Comparison of ENCODE assay signal across 9 cellular contexts in the genomic region with DNA sequence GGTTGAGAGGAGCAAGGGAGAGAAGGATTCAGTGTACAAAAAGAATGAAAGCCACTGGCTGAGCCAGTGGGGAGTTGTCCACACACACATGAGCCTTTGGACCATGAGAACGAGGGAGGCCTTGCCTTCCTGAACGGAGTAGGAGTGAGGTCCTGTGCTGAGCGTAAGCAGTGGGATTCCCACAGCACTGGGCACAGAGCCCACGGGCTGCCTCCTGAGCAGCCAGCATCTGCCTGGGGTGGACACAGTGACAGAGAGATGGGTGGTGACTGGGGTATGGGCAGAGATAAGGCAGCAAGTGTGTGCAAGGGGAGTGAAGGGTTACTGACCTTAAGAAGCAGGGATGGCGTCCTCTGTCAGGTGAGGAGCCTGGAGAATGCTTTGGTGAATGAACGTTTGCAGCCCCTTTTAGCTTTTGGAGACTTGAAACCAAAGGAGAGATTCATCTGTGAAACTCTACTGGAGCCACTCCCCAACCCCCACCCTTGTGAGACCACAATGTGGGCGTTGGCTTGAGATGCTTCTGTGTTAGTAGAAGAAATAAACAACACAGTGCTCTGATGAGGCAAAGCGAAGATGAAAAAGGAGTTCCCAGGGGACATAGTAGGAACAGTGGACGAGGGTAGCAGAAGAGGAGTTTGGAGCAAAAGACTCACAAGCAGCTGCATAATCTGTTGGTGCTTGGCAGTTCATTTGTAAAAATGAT.
A peak's percentile ranks its signal among the peaks of the same experiment; 100 is the strongest.
DNase-seq lines count a peak whose midpoint lies in the region; ATAC-seq and TF ChIP-seq lines count a peak whose summit lies in the region.
"Had no signal": no experiment of that assay in that cellular context is flagged by ENCODE, and none has a peak within 500 bp of the region (broad histone marks: within the 10 kb centered on the region; RNA-seq: fewer than 3 reads in every experiment).

No MANE protein-coding gene starts in this region.

- ATAC-seq in GM18907 (IDR thresholded peaks at IDR 0.05; ENCODE audit: unreplicated experiment) (no peak), HG03095 (IDR thresholded peaks at IDR 0.05; ENCODE audit: unreplicated experiment) (no peak)

- no peak for TF ChIP-seq CTCF in GM20000 (IDR thresholded peaks at IDR 0.05; ENCODE audit: extremely low read depth, missing control alignments)

- peak; percentile 57 for DNase-seq in GM20000 (ENCODE audit: low spot score)
- peak; percentile 24 for DNase-seq in NAMALWA (ENCODE audit: low spot score)
- peak; percentile 82 for DNase-seq in activated effector memory CD4-positive, alpha-beta T cell treated with anti-CD3 and anti-CD28 coated beads, Interleukin-2, amount 50 U/mL, for 16 hours
- peak; percentile 14 to 50 (median 30) for DNase-seq in stimulated activated naive CD4-positive, alpha-beta T cell (lab: John Stamatoyannopoulos, UW)
- no peak for DNase-seq in NCI-H526 (lab: John Stamatoyannopoulos, UW)
- DNase-seq in SW480 (ENCODE audit: low spot score), result no peak
- DNase-seq: NK-92 treated with Interleukin-12 subunit alpha and Interleukin-12 subunit beta, amount 100 ng/mL, for 24 hours had no signal

Comparison
In these comparisons a context has a peak if more than half of its experiments do, and no peak if none do; other contexts are left out.
1. DNase-seq: peak in GM20000 (single experiment), NAMALWA (single experiment), activated effector memory CD4-positive, alpha-beta T cell treated with anti-CD3 and anti-CD28 coated beads, Interleukin-2, amount 50 U/mL, for 16 hours (single experiment) and stimulated activated naive CD4-positive, alpha-beta T cell (6 of 6); none in NCI-H526 (0 of 2) and SW480 (single experiment).